In the genomic region with DNA sequence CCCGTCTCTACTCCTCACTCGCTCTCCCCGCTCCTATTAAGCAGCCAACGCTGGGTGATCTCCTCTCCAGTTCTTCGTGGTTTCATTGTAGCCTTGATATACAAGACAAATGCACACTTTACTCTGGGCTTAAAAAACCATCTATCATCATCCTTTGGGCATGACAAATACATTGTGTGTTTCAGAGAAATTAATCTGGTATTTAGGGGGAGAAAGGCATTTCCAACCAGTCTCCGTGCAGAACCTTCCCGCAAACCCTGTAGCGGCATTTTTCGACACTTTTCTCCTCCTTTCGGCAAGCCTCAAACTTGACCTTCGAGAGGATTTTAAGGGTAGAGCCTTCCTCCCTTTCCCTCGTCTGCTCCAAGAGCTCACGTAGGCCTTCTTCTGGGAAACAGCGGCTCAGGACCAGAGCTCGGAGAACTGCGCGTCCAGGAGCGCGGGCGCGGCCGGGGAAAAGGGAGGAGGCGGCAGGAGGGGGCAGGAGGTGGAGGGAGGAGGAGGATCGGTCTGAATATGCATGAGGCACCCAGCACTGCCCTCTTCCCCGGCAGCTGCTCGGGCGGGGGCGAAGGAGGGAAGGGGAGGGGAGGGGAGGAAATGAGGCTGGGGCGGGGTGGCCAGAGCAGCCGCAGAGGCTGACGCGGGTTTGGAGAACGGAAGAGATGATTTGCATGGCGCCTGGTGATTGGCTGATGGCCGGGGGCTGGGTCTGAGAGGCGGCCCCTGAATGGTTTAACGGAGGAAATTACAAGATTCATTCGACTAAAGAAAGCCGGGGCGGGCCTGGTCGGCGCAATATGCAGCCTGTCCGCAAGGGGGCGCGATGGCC, we compare ENCODE assay signal across 8 cellular contexts.
DNase-seq lines count a peak whose midpoint lies in the region; ATAC-seq and TF ChIP-seq lines count a peak whose summit lies in the region.

No MANE protein-coding gene starts in this region.

- H3K27me3 ChIP-seq in esophagus muscularis mucosa = peaks cover 0 to 83% (median 13%) of the 10 kb centered on the region in 4 donors
- H3K27me3 ChIP-seq in muscle layer of colon (ENCODE audit: control insufficient read depth in 1 of 2, insufficient read depth in 2 of 2, low read length in 2 of 2) = peaks cover 22 to 33% of the 10 kb centered on the region in 2 donors

- H3K4me1 ChIP-seq in OCI-LY7 (ENCODE audit: insufficient read depth, low read length, poor library complexity, severe bottlenecking) = peaks cover 5% of the 10 kb centered on the region
- peaks cover 31 to 60% (median 54%) of the 10 kb centered on the region in 4 donors for H3K4me1 ChIP-seq in esophagus muscularis mucosa
- H3K4me1 ChIP-seq in muscle layer of colon (ENCODE audit: insufficient read depth, low read length) = peaks cover 30% of the 10 kb centered on the region

- DNase-seq in DMS53 (lab: John Stamatoyannopoulos, UW) (peak; percentile 99), OCI-LY7 (ENCODE audit: low spot score) (peak; percentile 54), esophagus muscularis mucosa (ENCODE audit: extremely low spot score) (peak; percentile 99)
- peak; percentile 90 for DNase-seq in Jurkat, Clone E6-1 (ENCODE audit: low read depth, low spot score)
- DNase-seq in activated T-cell treated with anti-CD3 and anti-CD28 coated beads, Interleukin-2, amount 50 U/mL, for 1 hour = peak; percentile 78
- peak; percentile 65 to 73 for DNase-seq in stimulated activated CD8-positive, alpha-beta memory T cell treated with anti-CD3 and anti-CD28 coated beads, Interleukin-4, amount 100 ng/mL, for 4 hours (ENCODE audit: low read depth in 2 of 2, low spot score in 1 of 2)

- H3K9me3 ChIP-seq in OCI-LY7 (ENCODE audit: low read length) (no peaks in the 10 kb centered on the region), esophagus muscularis mucosa (no peaks in the 10 kb centered on the region), muscle layer of colon (ENCODE audit: low read length) (no peaks in the 10 kb centered on the region)

- no peaks in the 10 kb centered on the region for H3K9me2 ChIP-seq in OCI-LY7 (ENCODE audit: insufficient read depth, low read length)

- peak overlapping the region; percentile 50 for H3K4me3 ChIP-seq in Jurkat, Clone E6-1 (ENCODE audit: low read length)
- H3K4me3 ChIP-seq in OCI-LY7 (ENCODE audit: low read depth, low read length, poor library complexity, severe bottlenecking) (no peak overlapping the region), esophagus muscularis mucosa (peak overlapping the region; percentile 50 to 66 (median 58)), muscle layer of colon (ENCODE audit: low read depth in 1 of 2, low read length in 2 of 2) (peak overlapping the region; percentile 10 to 71)

- TF ChIP-seq POLR2A in esophagus muscularis mucosa (IDR thresholded peaks at IDR 0.05; ENCODE audit: low read depth) = no peak

- peak; percentile 97 for ATAC-seq in GM21723 (IDR thresholded peaks at IDR 0.05; ENCODE audit: unreplicated experiment)

- no peak overlapping the region for H3K4me2 ChIP-seq in OCI-LY7 (ENCODE audit: low read length)

- no peaks in the 10 kb centered on the region for H3K36me3 ChIP-seq in OCI-LY7 (ENCODE audit: insufficient read depth, low read length)
- no peaks in the 10 kb centered on the region for H3K36me3 ChIP-seq in esophagus muscularis mucosa
- H3K36me3 ChIP-seq in muscle layer of colon (ENCODE audit: insufficient read depth, low read length) = no peaks in the 10 kb centered on the region

- no peak overlapping the region for H3K27ac ChIP-seq in OCI-LY7 (ENCODE audit: low read depth, low read length, poor library complexity, severe bottlenecking)
- peak overlapping the region in 3 of 4 donors; percentile 47 to 61 (median 54) for H3K27ac ChIP-seq in esophagus muscularis mucosa (replicated peaks in 1 of 4)
- H3K27ac ChIP-seq in muscle layer of colon (ENCODE audit: low read depth, low read length) = no peak overlapping the region

- CTCF ChIA-PET in OCI-LY7 (lab: Charles Lee; ENCODE audit: unreplicated experiment) = no interaction called here

- H3K9ac ChIP-seq in muscle layer of colon (ENCODE audit: low read length) = peak overlapping the region; percentile 32

- intact Hi-C loops in OCI-LY7 (cut with micrococcal nuclease; ENCODE audit: unreplicated experiment) (loop anchor here (1.0 to 10.0 kb wide), 4 partner anchors 356 to 550 kb away; no protein-coding TSS in a partner anchor), esophagus muscularis mucosa (cut with DNase I) (loop anchor here (5.0 kb wide), 2 partner anchors 126 to 536 kb away; partner anchors contain the start of gene TMEM161B)

- WGBS in esophagus muscularis mucosa = under 1% methylated on average over 37 of the region's 45 CpGs

- no peak for TF ChIP-seq EP300 in esophagus muscularis mucosa (IDR thresholded peaks at IDR 0.05)

- TF ChIP-seq CTCF in OCI-LY7 (conservative IDR thresholded peaks at IDR 0.05; ENCODE audit: low read length) (peak; percentile 53), esophagus muscularis mucosa (IDR thresholded peaks at IDR 0.05) (peak; percentile 54 to 86 (median 73))

- no peaks in the 10 kb centered on the region for H3K79me2 ChIP-seq in OCI-LY7 (ENCODE audit: insufficient read depth, low read depth, low read length)

- no TSS peak for BruUV-seq in OCI-LY7 (replicated peaks; lab: Mats Ljungman, UMichigan)

- H2AFZ ChIP-seq in OCI-LY7 (ENCODE audit: low read length) = no peak overlapping the region

- H4K20me1 ChIP-seq in OCI-LY7 (ENCODE audit: insufficient read depth, low read length) = no peaks in the 10 kb centered on the region

- POLR2A ChIA-PET in OCI-LY7 (lab: Charles Lee) = no interaction called here

Comparison
In these comparisons a context has a peak if more than half of its experiments do, and no peak if none do; other contexts are left out.
1. H3K27ac ChIP-seq: peak in esophagus muscularis mucosa (3 of 4); none in OCI-LY7 (single experiment) and muscle layer of colon (single experiment).
2. Peak in every context shown above with its lines, with median percentiles within 50 percentile points of each other: DNase-seq.